2 cellular contexts compared by ENCODE assay signal in the genomic region with DNA sequence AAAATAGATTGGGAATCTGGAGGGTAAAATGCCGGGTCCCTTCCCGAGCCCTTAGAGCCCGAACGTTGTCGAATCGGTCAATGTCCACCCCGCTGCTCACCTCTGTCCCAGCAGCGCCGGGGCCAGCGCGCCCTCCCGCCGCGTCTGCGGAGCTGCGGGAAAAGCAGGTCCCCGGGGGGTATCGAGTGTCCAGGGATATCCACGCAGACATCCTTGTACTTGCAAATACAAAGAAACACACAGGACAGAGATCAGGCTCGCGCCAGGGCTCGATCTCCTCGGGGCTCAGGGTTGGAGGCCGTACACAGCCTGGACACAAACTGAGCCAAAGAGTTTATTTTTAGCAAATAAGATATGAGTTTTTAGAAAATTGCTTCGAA.
TF ChIP-seq lines count a peak whose summit lies in the region.

No MANE protein-coding gene starts in this region.

TF ChIP-seq in GM12878, 131 proteins besides CTCF, POLR2A, EP300 and RAD21:
- TF ChIP-seq, protein P1, sequence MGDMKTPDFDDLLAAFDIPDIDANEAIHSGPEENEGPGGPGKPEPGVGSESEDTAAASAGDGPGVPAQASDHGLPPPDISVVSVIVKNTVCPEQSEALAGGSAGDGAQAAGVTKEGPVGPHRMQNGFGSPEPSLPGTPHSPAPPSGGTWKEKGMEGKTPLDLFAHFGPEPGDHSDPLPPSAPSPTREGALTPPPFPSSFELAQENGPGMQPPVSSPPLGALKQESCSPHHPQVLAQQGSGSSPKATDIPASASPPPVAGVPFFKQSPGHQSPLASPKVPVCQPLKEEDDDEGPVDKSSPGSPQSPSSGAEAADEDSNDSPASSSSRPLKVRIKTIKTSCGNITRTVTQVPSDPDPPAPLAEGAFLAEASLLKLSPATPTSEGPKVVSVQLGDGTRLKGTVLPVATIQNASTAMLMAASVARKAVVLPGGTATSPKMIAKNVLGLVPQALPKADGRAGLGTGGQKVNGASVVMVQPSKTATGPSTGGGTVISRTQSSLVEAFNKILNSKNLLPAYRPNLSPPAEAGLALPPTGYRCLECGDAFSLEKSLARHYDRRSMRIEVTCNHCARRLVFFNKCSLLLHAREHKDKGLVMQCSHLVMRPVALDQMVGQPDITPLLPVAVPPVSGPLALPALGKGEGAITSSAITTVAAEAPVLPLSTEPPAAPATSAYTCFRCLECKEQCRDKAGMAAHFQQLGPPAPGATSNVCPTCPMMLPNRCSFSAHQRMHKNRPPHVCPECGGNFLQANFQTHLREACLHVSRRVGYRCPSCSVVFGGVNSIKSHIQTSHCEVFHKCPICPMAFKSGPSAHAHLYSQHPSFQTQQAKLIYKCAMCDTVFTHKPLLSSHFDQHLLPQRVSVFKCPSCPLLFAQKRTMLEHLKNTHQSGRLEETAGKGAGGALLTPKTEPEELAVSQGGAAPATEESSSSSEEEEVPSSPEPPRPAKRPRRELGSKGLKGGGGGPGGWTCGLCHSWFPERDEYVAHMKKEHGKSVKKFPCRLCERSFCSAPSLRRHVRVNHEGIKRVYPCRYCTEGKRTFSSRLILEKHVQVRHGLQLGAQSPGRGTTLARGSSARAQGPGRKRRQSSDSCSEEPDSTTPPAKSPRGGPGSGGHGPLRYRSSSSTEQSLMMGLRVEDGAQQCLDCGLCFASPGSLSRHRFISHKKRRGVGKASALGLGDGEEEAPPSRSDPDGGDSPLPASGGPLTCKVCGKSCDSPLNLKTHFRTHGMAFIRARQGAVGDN (IDR thresholded peaks at IDR 0.05), result no peak
- no peak for TF ChIP-seq ZNF217 (IDR thresholded peaks at IDR 0.05)
- TF ChIP-seq SUZ12 (IDR thresholded peaks at IDR 0.05; ENCODE audit: unreplicated experiment), result peak; percentile 22
- TF ChIP-seq SP1 (IDR thresholded peaks at IDR 0.05; ENCODE audit: low read depth, low read length), result no peak

TF ChIP-seq in SK-N-SH treated with all-trans-retinoic acid at 6 μM for 48 hours, 23 proteins besides CTCF, POLR2A, EP300 and RAD21:
- TF ChIP-seq ZNF565 (CRISPR knock-in tag; conservative IDR thresholded peaks at IDR 0.05; ENCODE audit: low read depth) (no peak), ZFP30 (CRISPR knock-in tag; IDR thresholded peaks at IDR 0.05) (no peak), ESRRG (CRISPR knock-in tag; IDR thresholded peaks at IDR 0.05) (no peak), CSDC2 (CRISPR knock-in tag; IDR thresholded peaks at IDR 0.05) (no peak)
- TF ChIP-seq, protein P2, sequence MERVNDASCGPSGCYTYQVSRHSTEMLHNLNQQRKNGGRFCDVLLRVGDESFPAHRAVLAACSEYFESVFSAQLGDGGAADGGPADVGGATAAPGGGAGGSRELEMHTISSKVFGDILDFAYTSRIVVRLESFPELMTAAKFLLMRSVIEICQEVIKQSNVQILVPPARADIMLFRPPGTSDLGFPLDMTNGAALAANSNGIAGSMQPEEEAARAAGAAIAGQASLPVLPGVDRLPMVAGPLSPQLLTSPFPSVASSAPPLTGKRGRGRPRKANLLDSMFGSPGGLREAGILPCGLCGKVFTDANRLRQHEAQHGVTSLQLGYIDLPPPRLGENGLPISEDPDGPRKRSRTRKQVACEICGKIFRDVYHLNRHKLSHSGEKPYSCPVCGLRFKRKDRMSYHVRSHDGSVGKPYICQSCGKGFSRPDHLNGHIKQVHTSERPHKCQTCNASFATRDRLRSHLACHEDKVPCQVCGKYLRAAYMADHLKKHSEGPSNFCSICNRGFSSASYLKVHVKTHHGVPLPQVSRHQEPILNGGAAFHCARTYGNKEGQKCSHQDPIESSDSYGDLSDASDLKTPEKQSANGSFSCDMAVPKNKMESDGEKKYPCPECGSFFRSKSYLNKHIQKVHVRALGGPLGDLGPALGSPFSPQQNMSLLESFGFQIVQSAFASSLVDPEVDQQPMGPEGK (CRISPR knock-in tag; IDR thresholded peaks at IDR 0.05; ENCODE audit: borderline replicate concordance), result no peak
